Comparison of ENCODE assay signal across 26 cellular contexts in the genomic region with DNA sequence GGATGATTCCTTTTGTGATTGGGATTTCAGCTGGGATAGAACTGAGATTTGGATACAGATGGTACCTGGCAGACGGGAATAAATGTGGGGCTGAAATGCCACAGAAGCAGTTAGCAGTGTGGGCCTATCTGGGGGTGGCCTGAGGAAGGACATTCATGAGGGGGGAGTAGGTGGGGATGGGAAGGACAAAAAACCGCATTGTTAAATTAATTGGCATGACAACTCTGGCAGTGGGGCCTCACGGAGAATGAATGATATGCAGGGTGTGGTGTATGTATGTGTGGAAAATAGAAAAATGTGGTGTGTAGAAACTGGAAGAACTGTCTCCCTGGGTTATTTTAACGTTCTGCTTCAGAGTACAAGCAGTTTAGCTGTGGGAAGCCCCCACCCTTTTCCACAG. TPM values are rescaled to one million over a fixed set of nuclear protein-coding genes. Genes with fewer than 3 reads are reported as not detected.
"Had no signal": no experiment of that assay in that cellular context is flagged by ENCODE, and none has a peak within 500 bp of the region (broad histone marks: within the 10 kb centered on the region; RNA-seq: fewer than 3 reads in every experiment).

No MANE protein-coding gene starts in this region.

- H3K36me3 ChIP-seq: left lung, lower lobe of right lung, pancreas, prostate gland, spleen, thyroid gland, transverse colon, upper lobe of right lung had no signal

- H3K27me3 ChIP-seq: left lung, pancreas, spleen, testis, thyroid gland, transverse colon, upper lobe of right lung had no signal

- H3K4me3 ChIP-seq: left lung, lower lobe of right lung, pancreas, prostate gland, spleen, testis, thyroid gland, transverse colon, upper lobe of right lung had no signal

- DNase-seq: hypothalamus; immature natural killer cell; kidney; left colon; left lung; lower lobe of right lung; mammary epithelial cell; mesenchymal stem cell; naive thymus-derived CD8-positive, alpha-beta T cell; nucleus accumbens; pancreas; posterior cingulate gyrus; retina; right cardiac atrium; small intestine; spleen; stimulated activated CD4-positive, alpha-beta T cell treated with anti-CD3 and anti-CD28 coated beads, Interleukin-4, amount 100 ng/mL, for 24 hours; stimulated activated naive CD4-positive, alpha-beta T cell treated with Interleukin-2 at 50 U/mL for 16 hours; stimulated activated naive CD8-positive, alpha-beta T cell treated with anti-CD3 and anti-CD28 coated beads, Interleukin-15, amount 100 ng/mL, for 72 hours; testis; thyroid gland; transverse colon; upper lobe of right lung had no signal

- H3K4me1 ChIP-seq: left lung, lower lobe of right lung, prostate gland, spleen, testis, thyroid gland, transverse colon, upper lobe of right lung had no signal

- H3K27ac ChIP-seq: left lung, lower lobe of right lung, pancreas, prostate gland, spleen, testis, thyroid gland, transverse colon, upper lobe of right lung had no signal

- H3K9me3 ChIP-seq: left lung, lower lobe of right lung, pancreas, prostate gland, testis, thyroid gland, transverse colon, upper lobe of right lung had no signal

- ATAC-seq: left colon; left lung; lower lobe of right lung; naive thymus-derived CD8-positive, alpha-beta T cell; pancreas; right cardiac atrium; sciatic nerve; stimulated activated memory B cell treated with anti-CD40 and anti-IgM and Interleukin-4, amounts not matched to agents 10 μg/mL and 1 μg/mL and 100 μg/mL, for 72 hours; stimulated activated naive CD8-positive, alpha-beta T cell treated with anti-CD3 and anti-CD28 coated beads, Interleukin-15, amount 100 ng/mL, for 72 hours; upper lobe of right lung had no signal

RNA-seq across cellular contexts. Expression of gene SDK1, which starts 17.8 kb away (rescaled TPM):
- polyA plus RNA-seq: immature natural killer cell had no signal
